14 cellular contexts compared by ENCODE assay signal in genomic region chr1:145987926-145988325, GRCh38. TPM values are rescaled to one million over a fixed set of nuclear protein-coding genes. Genes with fewer than 3 reads are reported as not detected.
DNase-seq lines count a peak whose midpoint lies in the region; ATAC-seq and TF ChIP-seq lines count a peak whose summit lies in the region.
"Had no signal": no experiment of that assay in that cellular context is flagged by ENCODE, and none has a peak within 500 bp of the region (broad histone marks: within the 10 kb centered on the region; RNA-seq: fewer than 3 reads in every experiment).

No MANE protein-coding gene starts in this region.

- CTCF ChIA-PET in HEK293T (lab: Yijun Ruan, JAX), result interaction anchor here (2.8 kb wide), 1 partner anchor 10 kb away, joined by 8 read pairs; no protein-coding TSS in a partner anchor

- H3K4me1 Mint-ChIP-seq in brain (peaks cover 84% of the 10 kb centered on the region), neural progenitor cell (peaks cover 38% of the 10 kb centered on the region)

- H3K9me3 ChIP-seq in right atrium auricular region (no peaks in the 10 kb centered on the region), neural progenitor cell (ENCODE audit: low read depth) (no peaks in the 10 kb centered on the region), vagina (no peaks in the 10 kb centered on the region)

- peaks cover 15% of the 10 kb centered on the region for H4K20me1 ChIP-seq in neural progenitor cell (ENCODE audit: low read depth)

- no peaks in the 10 kb centered on the region for H3K9me3 Mint-ChIP-seq in brain
- H3K9me3 Mint-ChIP-seq in neural progenitor cell, result no peaks in the 10 kb centered on the region

- no peak overlapping the region for H2AFZ ChIP-seq in neural progenitor cell (replicated peaks)

- peaks cover 11% of the 10 kb centered on the region for H3K36me3 ChIP-seq in right atrium auricular region
- no peaks in the 10 kb centered on the region for H3K36me3 ChIP-seq in neural progenitor cell
- H3K36me3 ChIP-seq in vagina, result peaks cover 1 to 10% of the 10 kb centered on the region in 2 donors

- TF ChIP-seq POLR2A in vagina (IDR thresholded peaks at IDR 0.05), result no peak

- H3K27me3 Mint-ChIP-seq in brain (peaks cover 7% of the 10 kb centered on the region), neural progenitor cell (ENCODE audit: insufficient read depth, low read depth) (peaks cover 2% of the 10 kb centered on the region)

- H3K4me3 ChIP-seq in right atrium auricular region (no peak overlapping the region), neural progenitor cell (no peak overlapping the region), vagina (no peak overlapping the region)

- DNase-seq in right atrium auricular region (ENCODE audit: low spot score), result no peak
- no peak for DNase-seq in left ventricle myocardium superior
- DNase-seq in neural progenitor cell (ENCODE audit: low spot score), result no peak
- no peak for DNase-seq in vagina (ENCODE audit: extremely low spot score in 2 of 2)
- DNase-seq in GM03348 (ENCODE audit: low spot score), result no peak
- no peak for DNase-seq in stimulated activated CD4-positive, alpha-beta T cell treated with anti-CD3 and anti-CD28 coated beads, Interleukin-15, amount 100 ng/mL, for 24 hours
- no peak for DNase-seq in HEK293T (ENCODE audit: extremely low spot score)
- DNase-seq: MV-4-11; NCI-H2107; NCI-H82; stimulated activated CD4-positive, alpha-beta T cell treated with anti-CD3 and anti-CD28 coated beads, Interleukin-4, amount 100 ng/mL, for 1 hour had no signal

- peaks cover 21% of the 10 kb centered on the region for H3F3A ChIP-seq in neural progenitor cell (ENCODE audit: low read depth)

- H3K27me3 ChIP-seq in right atrium auricular region, result no peaks in the 10 kb centered on the region
- H3K27me3 ChIP-seq in neural progenitor cell, result no peaks in the 10 kb centered on the region
- H3K27me3 ChIP-seq in vagina, result no peaks in the 10 kb centered on the region

- H3K36me3 Mint-ChIP-seq in brain, result peaks cover 26% of the 10 kb centered on the region
- H3K36me3 Mint-ChIP-seq in neural progenitor cell, result peaks cover 9% of the 10 kb centered on the region

- H3K27ac ChIP-seq in right atrium auricular region, result peak overlapping the region; percentile 96 to 98
- no peak overlapping the region for H3K27ac ChIP-seq in neural progenitor cell
- H3K27ac ChIP-seq in vagina, result peak overlapping the region; percentile 96

- H3K9ac ChIP-seq in neural progenitor cell, result no peak overlapping the region

- POLR2A ChIA-PET in HEK293T (lab: Yijun Ruan, JAX), result interaction anchor here (1.0 to 8.2 kb wide), 5 partner anchors 7 to 61 kb away, joined by 3 to 115 read pairs (median 6); partner anchors contain the start of genes ANKRD34A, POLR3GL, RBM8A and TXNIP

- no peak overlapping the region for H3K4me2 ChIP-seq in neural progenitor cell

- intact Hi-C loops in left ventricle myocardium superior (cut with micrococcal nuclease), result no loop called here
- intact Hi-C loops in vagina (cut with DNase I), result no loop called here

- peaks cover 0 to 63% of the 10 kb centered on the region in 2 donors for H3K4me1 ChIP-seq in right atrium auricular region
- peaks cover 9% of the 10 kb centered on the region for H3K4me1 ChIP-seq in neural progenitor cell
- peaks cover 47% of the 10 kb centered on the region for H3K4me1 ChIP-seq in vagina

- H3K27ac Mint-ChIP-seq in brain (peak overlapping the region in 4 of 5 experiments; percentile 7 to 88 (median 35)), neural progenitor cell (peak overlapping the region; percentile 43)

- no peak for ATAC-seq in left ventricle myocardium superior
- ATAC-seq: activated naive CD4-positive, alpha-beta T cell treated with anti-CD3 and anti-CD28 coated beads, Interleukin-2, amount 50 U/mL, for 72 hours had no signal

- TF ChIP-seq CTCF in right atrium auricular region (IDR thresholded peaks at IDR 0.05) (no peak), brain (conservative IDR thresholded peaks at IDR 0.05) (no peak), neural progenitor cell (IDR thresholded peaks at IDR 0.05) (no peak), vagina (IDR thresholded peaks at IDR 0.05) (no peak)

- H3K4me3 Mint-ChIP-seq in brain, result peak overlapping the region in 2 of 5 experiments; percentile 3 to 49
- no peak overlapping the region for H3K4me3 Mint-ChIP-seq in neural progenitor cell

- no peaks in the 10 kb centered on the region for H3K79me2 ChIP-seq in neural progenitor cell (ENCODE audit: low read depth)

TF ChIP-seq in HEK293T, 16 proteins besides CTCF, POLR2A, EP300 and RAD21:
- TF ChIP-seq NFRKB (IDR thresholded peaks at IDR 0.05), result no peak
- no peak for TF ChIP-seq HDGF (IDR thresholded peaks at IDR 0.05; ENCODE audit: borderline replicate concordance)
- no peak for TF ChIP-seq ZNF384 (IDR thresholded peaks at IDR 0.05)
- no peak for TF ChIP-seq L3MBTL2 (conservative IDR thresholded peaks at IDR 0.05)
- no peak for TF ChIP-seq FOXM1 (IDR thresholded peaks at IDR 0.05; ENCODE audit: borderline replicate concordance)
- TF ChIP-seq, protein P1, sequence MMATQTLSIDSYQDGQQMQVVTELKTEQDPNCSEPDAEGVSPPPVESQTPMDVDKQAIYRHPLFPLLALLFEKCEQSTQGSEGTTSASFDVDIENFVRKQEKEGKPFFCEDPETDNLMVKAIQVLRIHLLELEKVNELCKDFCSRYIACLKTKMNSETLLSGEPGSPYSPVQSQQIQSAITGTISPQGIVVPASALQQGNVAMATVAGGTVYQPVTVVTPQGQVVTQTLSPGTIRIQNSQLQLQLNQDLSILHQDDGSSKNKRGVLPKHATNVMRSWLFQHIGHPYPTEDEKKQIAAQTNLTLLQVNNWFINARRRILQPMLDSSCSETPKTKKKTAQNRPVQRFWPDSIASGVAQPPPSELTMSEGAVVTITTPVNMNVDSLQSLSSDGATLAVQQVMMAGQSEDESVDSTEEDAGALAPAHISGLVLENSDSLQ (IDR thresholded peaks at IDR 0.05), result no peak
- no peak for TF ChIP-seq FOXK2 (IDR thresholded peaks at IDR 0.05)
- TF ChIP-seq SUZ12 (IDR thresholded peaks at IDR 0.05), result no peak
- TF ChIP-seq LEF1 (IDR thresholded peaks at IDR 0.05; ENCODE audit: borderline replicate concordance), result no peak
- TF ChIP-seq ELF4 (IDR thresholded peaks at IDR 0.05), result no peak
- TF ChIP-seq SP1 (IDR thresholded peaks at IDR 0.05), result no peak
- TF ChIP-seq CTBP1 (IDR thresholded peaks at IDR 0.05; ENCODE audit: borderline replicate concordance), result no peak
- no peak for TF ChIP-seq BHLHE40 (IDR thresholded peaks at IDR 0.05; ENCODE audit: borderline replicate concordance)
- no peak for TF ChIP-seq FOXA1 (IDR thresholded peaks at IDR 0.05)
- TF ChIP-seq TARDBP (IDR thresholded peaks at IDR 0.05), result no peak
- no peak for TF ChIP-seq ARNT (IDR thresholded peaks at IDR 0.05)

RNA-seq across cellular contexts. Expression of gene TXNIP, which starts 8.5 kb away (rescaled TPM):
- 1,000 to 10,000 TPM in 1 of 2 donors, 100 to 1,000 TPM in 1; 898 to 1,186 TPM for total RNA-seq in right atrium auricular region
- total RNA-seq in left ventricle myocardium superior, result 954 TPM
- 115 TPM for polyA plus RNA-seq in brain (ENCODE audit: insufficient read depth, low read depth, low replicate concordance)
- total RNA-seq in neural progenitor cell (ENCODE audit: low replicate concordance), result 177 and 213 TPM in 2 replicates
- total RNA-seq in vagina, result 1,858 TPM

RNA-seq across cellular contexts. Expression of gene POLR3GL, which starts 23.4 kb away (rescaled TPM):
- total RNA-seq in right atrium auricular region (10 to 100 TPM; 36.4 to 45.2 TPM), left ventricle myocardium superior (44.0 TPM), neural progenitor cell (ENCODE audit: low replicate concordance) (11.1 and 12.0 TPM in 2 replicates), vagina (15.0 TPM)
- polyA plus RNA-seq in brain (ENCODE audit: insufficient read depth, low read depth, low replicate concordance), result 47.1 TPM

RNA-seq across cellular contexts. Expression of gene ANKRD34A, which starts 23.6 kb away (rescaled TPM):
- total RNA-seq in right atrium auricular region (1 to 10 TPM; 1.5 to 3.4 TPM), left ventricle myocardium superior (0.52 TPM), neural progenitor cell (ENCODE audit: low replicate concordance) (0.06 and 0.28 TPM in 2 replicates), vagina (1.7 TPM)
- 7.3 TPM for polyA plus RNA-seq in brain (ENCODE audit: insufficient read depth, low read depth, low replicate concordance)

RNA-seq across cellular contexts. Expression of gene LIX1L, which starts 30.1 kb away (rescaled TPM):
- total RNA-seq in right atrium auricular region (10 to 100 TPM; 26.6 to 36.6 TPM), left ventricle myocardium superior (25.2 TPM), neural progenitor cell (ENCODE audit: low replicate concordance) (12.5 and 13.6 TPM in 2 replicates), vagina (25.0 TPM)
- 23.2 TPM for polyA plus RNA-seq in brain (ENCODE audit: insufficient read depth, low read depth, low replicate concordance)

RNA-seq across cellular contexts. Expression of gene HJV, which starts 33.6 kb away (rescaled TPM):
- total RNA-seq in right atrium auricular region (100 to 1,000 TPM in 1 of 2 donors, 10 to 100 TPM in 1; 73.3 to 153 TPM), left ventricle myocardium superior (71.9 TPM), neural progenitor cell (ENCODE audit: low replicate concordance) (not detected in 2 replicates), vagina (not detected)
- not detected for polyA plus RNA-seq in brain (ENCODE audit: insufficient read depth, low read depth, low replicate concordance)
- total RNA-seq: activated naive CD4-positive, alpha-beta T cell treated with anti-CD3 and anti-CD28 coated beads, Interleukin-2, amount 50 U/mL, for 72 hours; kidney epithelial cell had no signal
